ENCODE assay signal across 28 cellular contexts in the genomic region with DNA sequence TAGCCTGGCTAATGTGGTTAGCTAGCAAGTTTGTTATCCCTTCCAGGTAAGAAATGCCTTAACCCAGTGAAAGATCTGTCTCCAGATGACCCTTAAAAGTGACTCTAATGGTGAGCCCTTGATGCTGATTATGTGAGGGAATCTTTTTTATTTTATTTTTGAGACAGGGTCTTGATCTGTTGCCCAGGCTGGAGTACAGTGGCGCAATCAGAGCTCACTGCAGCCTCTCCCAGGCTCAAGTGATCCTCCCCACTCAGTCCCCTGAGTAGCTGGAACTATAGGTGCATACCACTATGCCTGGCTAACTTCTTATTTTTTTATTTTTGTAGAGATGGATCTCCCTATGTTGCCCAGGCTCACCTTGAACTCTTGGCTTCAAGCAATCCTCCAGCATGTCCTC. TPM values are rescaled to one million over a fixed set of nuclear protein-coding genes. Genes with fewer than 3 reads are reported as not detected.
DNase-seq lines count a peak whose midpoint lies in the region; ATAC-seq and TF ChIP-seq lines count a peak whose summit lies in the region.
"Had no signal": no experiment of that assay in that cellular context is flagged by ENCODE, and none has a peak within 500 bp of the region (broad histone marks: within the 10 kb centered on the region; RNA-seq: fewer than 3 reads in every experiment).

No MANE protein-coding gene starts in this region.

- no peak for DNase-seq in left lobe of liver (ENCODE audit: low spot score)
- no peak for DNase-seq in gastrocnemius medialis
- no peak for DNase-seq in Right ventricle myocardium superior
- no peak for DNase-seq in esophagus squamous epithelium (lab: John Stamatoyannopoulos, UW)
- DNase-seq: 8988T; ACHN; BE2C; C1 segment of cervical spinal cord; CD4-positive, alpha-beta memory T cell; CD4-positive, CD25-positive, alpha-beta regulatory T cell; CD8-positive, alpha-beta memory T cell; COR-L47; DMS 273 treated with DMSO at 0.1 percent for 48 hours; DMS153; DMS53; DMS79; DND-41; EL; GDM1 had no signal

- H3K9me3 ChIP-seq in liver (ENCODE audit: control insufficient read depth in 4 of 4, low read length in 3 of 4), result no peaks in the 10 kb centered on the region
- no peaks in the 10 kb centered on the region for H3K9me3 ChIP-seq in gastrocnemius medialis
- no peaks in the 10 kb centered on the region for H3K9me3 ChIP-seq in esophagus squamous epithelium
- H3K9me3 ChIP-seq: BE2C had no signal

- WGBS in liver, result 51% methylated on average over 1 of the region's 1 CpG
- 100% methylated on average over 1 of the region's 1 CpG for WGBS in esophagus squamous epithelium, 2 donors

- in situ Hi-C loops in gastrocnemius medialis (cut with MboI; ENCODE audit: low sequenced_read_pairs in 4 of 4), result no loop called here

- TF ChIP-seq RAD21 in liver (IDR thresholded peaks at IDR 0.05), result no peak

- H3K4me3 ChIP-seq in liver (ENCODE audit: low read depth in 1 of 3, low read length in 3 of 3) (no peak overlapping the region), gastrocnemius medialis (no peak overlapping the region), esophagus squamous epithelium (no peak overlapping the region)
- H3K4me3 ChIP-seq: BLaER1, GM12878 had no signal

- peak overlapping the region in 1 of 2 donors; percentile 52 for H3K9ac ChIP-seq in liver (ENCODE audit: low read depth in 1 of 2, low read length in 2 of 2)
- H3K9ac ChIP-seq: BLaER1 had no signal

- peak; percentile 8 for ATAC-seq in left lobe of liver
- no peak for ATAC-seq in gastrocnemius medialis
- no peak for ATAC-seq in HG02678 (IDR thresholded peaks at IDR 0.05; ENCODE audit: unreplicated experiment)
- ATAC-seq in Right ventricle myocardium superior (ENCODE audit: poor library complexity), result no peak
- ATAC-seq: GM12878 had no signal

- intact Hi-C loops in gastrocnemius medialis (cut with DNase I; ENCODE audit: low total_unique reads) (no loop called here), Right ventricle myocardium superior (cut with DNase I) (no loop called here), esophagus squamous epithelium (cut with DNase I) (no loop called here)

- H3K36me3 ChIP-seq in liver (ENCODE audit: control insufficient read depth in 4 of 4, insufficient read depth in 3 of 4, low read depth in 1 of 4, low read length in 3 of 4) (peaks cover 0 to 3% (median 0%) of the 10 kb centered on the region in 4 donors), gastrocnemius medialis (no peaks in the 10 kb centered on the region), esophagus squamous epithelium (peaks cover 0 to 30% (median 0%) of the 10 kb centered on the region in 3 donors)
- H3K36me3 ChIP-seq: BE2C had no signal

- H3K27me3 ChIP-seq in liver (ENCODE audit: control insufficient read depth in 4 of 4, insufficient read depth in 4 of 4, low read length in 3 of 4) (no peaks in the 10 kb centered on the region), gastrocnemius medialis (no peaks in the 10 kb centered on the region), esophagus squamous epithelium (no peaks in the 10 kb centered on the region)
- H3K27me3 ChIP-seq: BE2C, BLaER1 had no signal

- H3K4me1 ChIP-seq in liver (ENCODE audit: control insufficient read depth in 4 of 4, insufficient read depth in 4 of 4, low read length in 3 of 4), result peaks cover 6 to 47% (median 21%) of the 10 kb centered on the region in 4 donors
- H3K4me1 ChIP-seq in gastrocnemius medialis, result peaks cover 20 to 27% of the 10 kb centered on the region in 2 donors
- H3K4me1 ChIP-seq in esophagus squamous epithelium, result no peaks in the 10 kb centered on the region
- H3K4me1 ChIP-seq: BE2C had no signal

- TF ChIP-seq CTCF in liver (IDR thresholded peaks at IDR 0.05; ENCODE audit: low read depth, low read length, missing input control), result no peak
- TF ChIP-seq CTCF in gastrocnemius medialis (IDR thresholded peaks at IDR 0.05 in 4 of 5, conservative IDR thresholded peaks at IDR 0.05 in 1 of 5), result no peak
- no peak for TF ChIP-seq CTCF in esophagus squamous epithelium (IDR thresholded peaks at IDR 0.05)

- H3K27ac ChIP-seq in liver (ENCODE audit: low read depth in 1 of 2, low read length in 2 of 2), result peak overlapping the region; percentile 88 to 95
- H3K27ac ChIP-seq in gastrocnemius medialis, result peak overlapping the region; percentile 76 to 85 (median 81)
- H3K27ac ChIP-seq in esophagus squamous epithelium, result no peak overlapping the region
- H3K27ac ChIP-seq: BLaER1 had no signal

- TF ChIP-seq POLR2A in gastrocnemius medialis (IDR thresholded peaks at IDR 0.05) (no peak), esophagus squamous epithelium (IDR thresholded peaks at IDR 0.05) (no peak)

TF ChIP-seq in liver, 16 proteins besides CTCF, POLR2A, EP300 and RAD21:
- TF ChIP-seq, protein P1, sequence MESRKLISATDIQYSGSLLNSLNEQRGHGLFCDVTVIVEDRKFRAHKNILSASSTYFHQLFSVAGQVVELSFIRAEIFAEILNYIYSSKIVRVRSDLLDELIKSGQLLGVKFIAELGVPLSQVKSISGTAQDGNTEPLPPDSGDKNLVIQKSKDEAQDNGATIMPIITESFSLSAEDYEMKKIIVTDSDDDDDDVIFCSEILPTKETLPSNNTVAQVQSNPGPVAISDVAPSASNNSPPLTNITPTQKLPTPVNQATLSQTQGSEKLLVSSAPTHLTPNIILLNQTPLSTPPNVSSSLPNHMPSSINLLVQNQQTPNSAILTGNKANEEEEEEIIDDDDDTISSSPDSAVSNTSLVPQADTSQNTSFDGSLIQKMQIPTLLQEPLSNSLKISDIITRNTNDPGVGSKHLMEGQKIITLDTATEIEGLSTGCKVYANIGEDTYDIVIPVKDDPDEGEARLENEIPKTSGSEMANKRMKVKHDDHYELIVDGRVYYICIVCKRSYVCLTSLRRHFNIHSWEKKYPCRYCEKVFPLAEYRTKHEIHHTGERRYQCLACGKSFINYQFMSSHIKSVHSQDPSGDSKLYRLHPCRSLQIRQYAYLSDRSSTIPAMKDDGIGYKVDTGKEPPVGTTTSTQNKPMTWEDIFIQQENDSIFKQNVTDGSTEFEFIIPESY (IDR thresholded peaks at IDR 0.05), result no peak
- TF ChIP-seq TAF1 (conservative IDR thresholded peaks at IDR 0.05) (no peak), RXRA (IDR thresholded peaks at IDR 0.05) (no peak), SP1 (IDR thresholded peaks at IDR 0.05) (no peak)
TF ChIP-seq in liver: peak in this region for 0.

RNA-seq across cellular contexts. Expression of a gene that starts 10.8 kb away (rescaled TPM):
- total RNA-seq in left lobe of liver (47,876 TPM), liver (over 10,000 TPM; 13,922 to 117,679 TPM), gastrocnemius medialis (100 to 1,000 TPM in 1 of 4 donors, 10 to 100 TPM in 1, 1 to 10 TPM in 1, not detected in 1; 1.5 to 206 (median 63.7) TPM), Right ventricle myocardium superior (6.4 TPM), esophagus squamous epithelium (1 to 10 TPM in 2 of 4 donors, not detected in 2; 1.0 to 2.9 TPM)
- over 10,000 TPM; 42,039 to 64,932 TPM for polyA plus RNA-seq in liver
- total RNA-seq: A673; CD4-positive, alpha-beta memory T cell; CD4-positive, CD25-positive, alpha-beta regulatory T cell; CD8-positive, alpha-beta memory T cell; Daoy; G401 had no signal
- polyA plus RNA-seq: AG04450; CD4-positive, alpha-beta memory T cell; CD4-positive, CD25-positive, alpha-beta regulatory T cell; CD8-positive, alpha-beta memory T cell; GM12878 had no signal

RNA-seq across cellular contexts. Expression of a gene that starts 19.5 kb away (rescaled TPM):
- total RNA-seq in left lobe of liver, result 110 TPM
- total RNA-seq in liver, result 100 to 1,000 TPM in 1 of 2 donors, 10 to 100 TPM in 1; 94.5 to 129 TPM
- 1,000 to 10,000 TPM in 1 of 2 donors, 100 to 1,000 TPM in 1; 201 to 1,958 TPM for polyA plus RNA-seq in liver
- total RNA-seq in gastrocnemius medialis, result under 1 TPM in 1 of 4 donors, not detected in 3; 0.20 TPM
- 87.8 TPM for total RNA-seq in Right ventricle myocardium superior
- not detected for total RNA-seq in esophagus squamous epithelium
- total RNA-seq: A673; CD4-positive, alpha-beta memory T cell; CD4-positive, CD25-positive, alpha-beta regulatory T cell; CD8-positive, alpha-beta memory T cell; Daoy; G401; GM12878 had no signal
- polyA plus RNA-seq: AG04450; CD14-positive monocyte; CD4-positive, alpha-beta memory T cell; CD8-positive, alpha-beta memory T cell had no signal

RNA-seq across cellular contexts. Expression of a gene that starts 35.0 kb away (rescaled TPM):
- 28.4 TPM for total RNA-seq in left lobe of liver
- total RNA-seq in liver, result 100 to 1,000 TPM in 1 of 2 donors, 10 to 100 TPM in 1; 14.4 to 150 TPM
- polyA plus RNA-seq in liver, result 10 to 100 TPM; 62.7 to 96.1 TPM
- total RNA-seq in gastrocnemius medialis, result 1 to 10 TPM; 5.1 to 7.3 (median 6.7) TPM
- 8.3 TPM for total RNA-seq in Right ventricle myocardium superior
- 1 to 10 TPM; 4.3 to 9.0 (median 7.9) TPM for total RNA-seq in esophagus squamous epithelium

RNA-seq across cellular contexts. Expression of a gene that starts 43.3 kb away (rescaled TPM):
- total RNA-seq in left lobe of liver, result 0.88 TPM
- total RNA-seq in liver, result 1 to 10 TPM; 1.2 to 3.3 TPM
- polyA plus RNA-seq in liver, result under 1 TPM; 0.15 to 0.57 TPM
- not detected for total RNA-seq in gastrocnemius medialis
- 0.03 TPM for total RNA-seq in Right ventricle myocardium superior
- under 1 TPM in 3 of 4 donors, not detected in 1; 0.09 to 0.29 (median 0.19) TPM for total RNA-seq in esophagus squamous epithelium
- total RNA-seq: A673; CD4-positive, alpha-beta memory T cell; CD4-positive, CD25-positive, alpha-beta regulatory T cell; CD8-positive, alpha-beta memory T cell; Daoy; G401 had no signal
- polyA plus RNA-seq: AG04450; CD14-positive monocyte; CD4-positive, alpha-beta memory T cell; CD4-positive, CD25-positive, alpha-beta regulatory T cell; CD8-positive, alpha-beta memory T cell had no signal

RNA-seq across cellular contexts. Expression of a gene that starts 49.9 kb away (rescaled TPM):
- 9.6 TPM for total RNA-seq in left lobe of liver
- total RNA-seq in liver, result 10 to 100 TPM in 1 of 2 donors, 1 to 10 TPM in 1; 5.0 to 11.6 TPM
- polyA plus RNA-seq in liver, result 1 to 10 TPM; 6.6 to 8.4 TPM
- total RNA-seq in gastrocnemius medialis, result 10 to 100 TPM in 2 of 4 donors, 1 to 10 TPM in 2; 6.0 to 13.7 (median 10.0) TPM
- 6.9 TPM for total RNA-seq in Right ventricle myocardium superior
- 10 to 100 TPM in 1 of 4 donors, 1 to 10 TPM in 3; 5.0 to 11.0 (median 8.5) TPM for total RNA-seq in esophagus squamous epithelium

Comparison
In these comparisons a context has a peak if more than half of its experiments do, and no peak if none do; other contexts are left out.
1. H3K27ac ChIP-seq: peak in liver (2 of 2) and gastrocnemius medialis (4 of 4); none in esophagus squamous epithelium (0 of 4).
2. RNA of a gene that starts 10.8 kb away (total RNA-seq): 13,922 to 117,679 TPM in liver and 47,876 TPM in left lobe of liver (single experiment); 1.5 to 206 TPM in gastrocnemius medialis, 6.4 TPM in Right ventricle myocardium superior (single experiment) and 1.0 to 2.9 TPM in esophagus squamous epithelium; every median in the first group is over 10 times any median in the second.
3. RNA of a gene that starts 19.5 kb away (total RNA-seq): 94.5 to 129 TPM in liver, 110 TPM in left lobe of liver (single experiment) and 87.8 TPM in Right ventricle myocardium superior (single experiment); 0.20 TPM in gastrocnemius medialis and not detected in esophagus squamous epithelium; every median in the first group is over 10 times any median in the second.